Comparison of ENCODE assay signal across 8 cellular contexts in the genomic region with DNA sequence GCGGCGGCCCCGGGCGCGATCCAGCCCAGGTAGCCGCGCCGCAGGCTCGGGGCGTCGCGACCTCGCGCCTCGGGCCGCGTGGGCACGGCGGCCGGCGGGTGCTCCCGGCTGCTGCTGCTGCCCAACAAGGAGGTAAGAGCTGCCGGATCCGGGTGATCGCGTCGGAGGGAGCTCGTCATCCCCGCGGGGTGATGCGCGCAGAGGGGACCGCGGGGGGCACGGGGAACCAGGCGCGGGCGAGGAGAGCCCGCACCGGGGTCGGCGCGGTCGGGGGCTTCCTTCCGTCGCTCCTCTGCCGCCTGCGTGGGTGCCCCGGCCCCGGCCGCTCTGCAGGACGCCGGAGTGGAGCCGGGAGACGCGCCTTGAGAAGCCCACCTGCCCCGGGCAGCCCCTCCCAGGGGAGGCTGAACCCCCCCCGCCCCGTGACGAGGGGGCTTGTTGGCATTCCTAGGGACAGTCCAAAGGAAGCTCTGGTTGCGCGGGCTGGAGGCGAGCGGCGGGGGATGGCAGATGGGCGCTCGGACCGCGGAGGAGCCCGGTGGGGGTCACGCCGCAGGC.
A peak's percentile ranks its signal among the peaks of the same experiment; 100 is the strongest.
DNase-seq lines count a peak whose midpoint lies in the region; ATAC-seq and TF ChIP-seq lines count a peak whose summit lies in the region.

No MANE protein-coding gene starts in this region.

- no peak overlapping the region for H2BK20ac ChIP-seq in IMR-90 (ENCODE audit: low read depth, low read length)

- H3K4me3 Mint-ChIP-seq in stimulated activated naive B cell treated with anti-CD40 and anti-IgM and Interleukin-4, amounts not matched to agents 10 μg/mL and 1 μg/mL and 100 μg/mL, for 72 hours, result peak overlapping the region; percentile 89 to 90

- H3K14ac ChIP-seq in IMR-90 (replicated peaks; ENCODE audit: low read depth, low read length), result no peak overlapping the region

- H3K9ac ChIP-seq in IMR-90 (ENCODE audit: low read depth, low read length), result peak overlapping the region; percentile 72
- peak overlapping the region; percentile 58; the same call in 1 of the 2 replicates for H3K9ac ChIP-seq in iPS-20b (ENCODE audit: low read depth, low read length)

- dilution Hi-C loops in IMR-90 (cut with HindIII; ENCODE audit: low sequenced_read_pairs, unreplicated experiment), result no loop called here

- TF ChIP-seq CTCF in IMR-90 (conservative IDR thresholded peaks at IDR 0.05; ENCODE audit: low read depth, low read length), result no peak
- TF ChIP-seq CTCF in adrenal gland (IDR thresholded peaks at IDR 0.05), result no peak

- TF ChIP-seq POLR2A in IMR-90 (IDR thresholded peaks at IDR 0.05; ENCODE audit: low read depth, low read length) (no peak), adrenal gland (IDR thresholded peaks at IDR 0.05) (peak in 1 of 2 donors; percentile 1)

- peaks cover 16 to 48% of the 10 kb centered on the region in 2 experiments for H3K79me1 ChIP-seq in IMR-90 (ENCODE audit: low read depth in 1 of 2, low read length in 2 of 2)

- no peak overlapping the region; a peak in 1 of 4 replicates for H4K8ac ChIP-seq in IMR-90 (ENCODE audit: low read depth in 2 of 2, low read length in 2 of 2)

- H3K79me2 ChIP-seq in ACC112 (ENCODE audit: control insufficient read depth, insufficient read depth, low read length, unreplicated experiment), result peaks cover 36% of the 10 kb centered on the region

- no peak overlapping the region; the same call in 1 of the 2 replicates for H3K18ac ChIP-seq in IMR-90 (ENCODE audit: low read depth, low read length)

- H3K27ac Mint-ChIP-seq in stimulated activated naive B cell treated with anti-CD40 and anti-IgM and Interleukin-4, amounts not matched to agents 10 μg/mL and 1 μg/mL and 100 μg/mL, for 72 hours, result peak overlapping the region; percentile 88

- peaks cover 23% of the 10 kb centered on the region for H3K4me1 ChIP-seq in ACC112 (ENCODE audit: control insufficient read depth, insufficient read depth, low read length, unreplicated experiment)
- peaks cover 26% of the 10 kb centered on the region for H3K4me1 ChIP-seq in IMR-90 (ENCODE audit: control insufficient read depth, insufficient read depth, low read length)
- H3K4me1 ChIP-seq in adrenal gland (replicated peaks in 1 of 2), result peaks cover 0 to 41% of the 10 kb centered on the region in 2 donors
- peaks cover 20% of the 10 kb centered on the region for H3K4me1 ChIP-seq in iPS-20b (ENCODE audit: insufficient read depth, low read length)

- H3K4me2 ChIP-seq in IMR-90 (ENCODE audit: low read depth, low read length), result no peak overlapping the region

- no peak for TF ChIP-seq RAD21 in IMR-90 (IDR thresholded peaks at IDR 0.05; ENCODE audit: low read length)

- H3K27me3 Mint-ChIP-seq in stimulated activated naive B cell treated with anti-CD40 and anti-IgM and Interleukin-4, amounts not matched to agents 10 μg/mL and 1 μg/mL and 100 μg/mL, for 72 hours, result no peaks in the 10 kb centered on the region

- no peak overlapping the region for H4K5ac ChIP-seq in IMR-90 (ENCODE audit: low read depth, low read length)

- H2AK9ac ChIP-seq in IMR-90 (replicated peaks; ENCODE audit: low read depth, low read length, poor library complexity), result peak overlapping the region; percentile 70

- POLR2A ChIA-PET in IMR-90 (lab: Charles Lee; ENCODE audit: unreplicated experiment), result no interaction called here

- H2BK5ac ChIP-seq in IMR-90 (ENCODE audit: low read depth, low read length, poor library complexity, severe bottlenecking), result peak overlapping the region; percentile 65

- peaks cover 0 to 2% of the 10 kb centered on the region in 2 donors for H3K36me3 Mint-ChIP-seq in stimulated activated naive B cell treated with anti-CD40 and anti-IgM and Interleukin-4, amounts not matched to agents 10 μg/mL and 1 μg/mL and 100 μg/mL, for 72 hours

- no peak overlapping the region for H2AK5ac ChIP-seq in IMR-90 (ENCODE audit: low read depth, low read length)

- H3K4ac ChIP-seq in IMR-90 (ENCODE audit: low read depth, low read length), result no peak overlapping the region; the same call in 1 of the 2 replicates

- peak overlapping the region; percentile 27; the same call in 1 of the 2 replicates for H3K27ac ChIP-seq in ACC112 (ENCODE audit: low read depth, low read length)
- H3K27ac ChIP-seq in IMR-90 (ENCODE audit: insufficient read depth, low read length), result peak overlapping the region; percentile 85
- peak overlapping the region; percentile 31 to 95 (median 86) for H3K27ac ChIP-seq in adrenal gland
- H3K27ac ChIP-seq in iPS-20b (ENCODE audit: low read length), result no peak overlapping the region

- DNase-seq in IMR-90, result no peak
- DNase-seq in adrenal gland, result peak in 4 of 7 donors; percentile 13 to 43 (median 32)
- DNase-seq in stimulated activated naive B cell treated with anti-CD40 and anti-IgM and Interleukin-4, amounts not matched to agents 10 μg/mL and 1 μg/mL and 100 μg/mL, for 72 hours, result no peak
- no peak for DNase-seq in NCI-H1048 (lab: John Stamatoyannopoulos, UW)
- DNase-seq in NCI-H2029 (lab: John Stamatoyannopoulos, UW), result no peak

- H3K4me1 Mint-ChIP-seq in stimulated activated naive B cell treated with anti-CD40 and anti-IgM and Interleukin-4, amounts not matched to agents 10 μg/mL and 1 μg/mL and 100 μg/mL, for 72 hours, result peaks cover 42 to 57% of the 10 kb centered on the region in 2 donors

- no peak overlapping the region for H3K23ac ChIP-seq in IMR-90 (ENCODE audit: low read depth, low read length)

- peak overlapping the region; percentile 87 for H2AFZ ChIP-seq in ACC112 (ENCODE audit: low read length, unreplicated experiment)
- H2AFZ ChIP-seq in IMR-90 (replicated peaks; ENCODE audit: low read length, poor library complexity), result peak overlapping the region; percentile 86

- H4K91ac ChIP-seq in IMR-90 (ENCODE audit: insufficient read depth, low read depth, low read length), result peak overlapping the region; percentile 9; the same call in 1 of the 2 replicates

- WGBS in IMR-90 (ENCODE audit: extremely low coverage in 2 of 2, insufficient read length in 1 of 2), 2 experiments, result 0% methylated on average over 42 of the region's 72 CpGs; no CpG with 5 or more reads in 1 of the 2 experiments
- 0% methylated on average over 59 to 72 of the region's 72 CpGs; no CpG with 5 or more reads in 2 of the 4 donors for WGBS in adrenal gland, 4 donors

- no peak overlapping the region; the same call in 1 of the 2 replicates for H3K56ac ChIP-seq in IMR-90 (ENCODE audit: extremely low read depth, insufficient read depth, low read length)

- ATAC-seq in GM19455 (IDR thresholded peaks at IDR 0.05; ENCODE audit: unreplicated experiment), result peak; percentile 10
- peak; percentile 3 for ATAC-seq in IMR-90 (ENCODE audit: low read depth)
- ATAC-seq in stimulated activated naive B cell treated with anti-CD40 and anti-IgM and Interleukin-4, amounts not matched to agents 10 μg/mL and 1 μg/mL and 100 μg/mL, for 72 hours (replicated peaks), result peak; percentile 26 to 30

- H2BK120ac ChIP-seq in IMR-90 (ENCODE audit: low read depth, low read length), result no peak overlapping the region

- H3K9me1 ChIP-seq in IMR-90 (ENCODE audit: insufficient read depth, low read length), result peaks cover 23% of the 10 kb centered on the region

- intact Hi-C loops in IMR-90 (cut with micrococcal nuclease) (no loop called here), adrenal gland (cut with DNase I) (loop anchor here (5.0 to 10.0 kb wide), 5 partner anchors 55 to 127 kb away; no protein-coding TSS in a partner anchor)

- no peaks in the 10 kb centered on the region for H3K36me3 ChIP-seq in ACC112 (ENCODE audit: insufficient read depth, low read length)
- no peaks in the 10 kb centered on the region for H3K36me3 ChIP-seq in IMR-90 (ENCODE audit: control insufficient read depth, insufficient read depth, low read length)
- no peaks in the 10 kb centered on the region for H3K36me3 ChIP-seq in adrenal gland (replicated peaks in 1 of 2)
- no peaks in the 10 kb centered on the region for H3K36me3 ChIP-seq in iPS-20b (ENCODE audit: insufficient read depth, low read depth, low read length)

- H3K9me3 ChIP-seq in IMR-90 (ENCODE audit: control insufficient read depth, insufficient read depth, low read length) (no peaks in the 10 kb centered on the region), adrenal gland (replicated peaks in 1 of 3) (no peaks in the 10 kb centered on the region), iPS-20b (ENCODE audit: insufficient read depth, low read depth, low read length) (no peaks in the 10 kb centered on the region)

- BruUV-seq in IMR-90 (replicated peaks; lab: Mats Ljungman, UMichigan), result no TSS peak

- H3K27me3 ChIP-seq in ACC112 (ENCODE audit: insufficient read depth, low read length), result 0 out of 2 replicates have a peak, but pooled peaks cover under 1% of the 10 kb centered on the region
- no peaks in the 10 kb centered on the region for H3K27me3 ChIP-seq in IMR-90 (ENCODE audit: control insufficient read depth, insufficient read depth, low read length)
- H3K27me3 ChIP-seq in adrenal gland, result no peaks in the 10 kb centered on the region
- H3K27me3 ChIP-seq in iPS-20b (ENCODE audit: insufficient read depth, low read length), result peaks cover 13% of the 10 kb centered on the region

- H4K20me1 ChIP-seq in IMR-90 (ENCODE audit: insufficient read depth, low read length), result peaks cover 44% of the 10 kb centered on the region

- H3K9me3 Mint-ChIP-seq in stimulated activated naive B cell treated with anti-CD40 and anti-IgM and Interleukin-4, amounts not matched to agents 10 μg/mL and 1 μg/mL and 100 μg/mL, for 72 hours, result no peaks in the 10 kb centered on the region

- in situ Hi-C loops in IMR-90 (cut with MboI; ENCODE audit: low sequenced_read_pairs), result no loop called here

- H2BK15ac ChIP-seq in IMR-90 (ENCODE audit: low read depth, low read length), result no peak overlapping the region

- peak overlapping the region; percentile 88 for H3K4me3 ChIP-seq in ACC112 (ENCODE audit: low read depth, low read length)
- H3K4me3 ChIP-seq in IMR-90 (ENCODE audit: insufficient read depth, low read depth, low read length), result peak overlapping the region; percentile 51
- peak overlapping the region; percentile 9 to 99 (median 86) for H3K4me3 ChIP-seq in adrenal gland
- H3K4me3 ChIP-seq in iPS-20b (ENCODE audit: low read length), result peak overlapping the region; percentile 63

- CTCF ChIA-PET in IMR-90 (lab: Yijun Ruan, JAX), result interaction anchor here (0.7 to 4.3 kb wide), 3 partner anchors 233 to 331 kb away, joined by 4 to 30 read pairs (median 20); no protein-coding TSS in a partner anchor

TF ChIP-seq in IMR-90, 13 proteins besides CTCF, POLR2A, EP300 and RAD21:
- TF ChIP-seq USF2 (IDR thresholded peaks at IDR 0.05; ENCODE audit: low read depth, low read length) (no peak), RCOR1 (IDR thresholded peaks at IDR 0.05; ENCODE audit: insufficient replicate concordance, low read length) (no peak), MAFK (IDR thresholded peaks at IDR 0.05; ENCODE audit: low read depth, low read length) (no peak), BHLHE40 (IDR thresholded peaks at IDR 0.05; ENCODE audit: low read depth, low read length) (no peak), CEBPB (IDR thresholded peaks at IDR 0.05; ENCODE audit: low read depth, low read length) (no peak)

Comparison
In these comparisons a context has a peak if more than half of its experiments do, and no peak if none do; other contexts are left out.
1. DNase-seq: peak in adrenal gland (4 of 7); none in IMR-90 (single experiment), stimulated activated naive B cell treated with anti-CD40 and anti-IgM and Interleukin-4, amounts not matched to agents 10 μg/mL and 1 μg/mL and 100 μg/mL, for 72 hours (single experiment), NCI-H1048 (single experiment) and NCI-H2029 (single experiment).
2. Peak in every context shown above with its lines, with median percentiles within 50 percentile points of each other: H3K4me3 ChIP-seq and ATAC-seq.